ENCODE assay signal across 1 cellular context in genomic region chr19:40584007-40584406, GRCh38.
TF ChIP-seq lines count a peak whose summit lies in the region.

No MANE protein-coding gene starts in this region.

TF ChIP-seq in GM12878, 131 proteins besides CTCF, POLR2A, EP300 and RAD21 (continued from another document):
- TF ChIP-seq, protein P1, sequence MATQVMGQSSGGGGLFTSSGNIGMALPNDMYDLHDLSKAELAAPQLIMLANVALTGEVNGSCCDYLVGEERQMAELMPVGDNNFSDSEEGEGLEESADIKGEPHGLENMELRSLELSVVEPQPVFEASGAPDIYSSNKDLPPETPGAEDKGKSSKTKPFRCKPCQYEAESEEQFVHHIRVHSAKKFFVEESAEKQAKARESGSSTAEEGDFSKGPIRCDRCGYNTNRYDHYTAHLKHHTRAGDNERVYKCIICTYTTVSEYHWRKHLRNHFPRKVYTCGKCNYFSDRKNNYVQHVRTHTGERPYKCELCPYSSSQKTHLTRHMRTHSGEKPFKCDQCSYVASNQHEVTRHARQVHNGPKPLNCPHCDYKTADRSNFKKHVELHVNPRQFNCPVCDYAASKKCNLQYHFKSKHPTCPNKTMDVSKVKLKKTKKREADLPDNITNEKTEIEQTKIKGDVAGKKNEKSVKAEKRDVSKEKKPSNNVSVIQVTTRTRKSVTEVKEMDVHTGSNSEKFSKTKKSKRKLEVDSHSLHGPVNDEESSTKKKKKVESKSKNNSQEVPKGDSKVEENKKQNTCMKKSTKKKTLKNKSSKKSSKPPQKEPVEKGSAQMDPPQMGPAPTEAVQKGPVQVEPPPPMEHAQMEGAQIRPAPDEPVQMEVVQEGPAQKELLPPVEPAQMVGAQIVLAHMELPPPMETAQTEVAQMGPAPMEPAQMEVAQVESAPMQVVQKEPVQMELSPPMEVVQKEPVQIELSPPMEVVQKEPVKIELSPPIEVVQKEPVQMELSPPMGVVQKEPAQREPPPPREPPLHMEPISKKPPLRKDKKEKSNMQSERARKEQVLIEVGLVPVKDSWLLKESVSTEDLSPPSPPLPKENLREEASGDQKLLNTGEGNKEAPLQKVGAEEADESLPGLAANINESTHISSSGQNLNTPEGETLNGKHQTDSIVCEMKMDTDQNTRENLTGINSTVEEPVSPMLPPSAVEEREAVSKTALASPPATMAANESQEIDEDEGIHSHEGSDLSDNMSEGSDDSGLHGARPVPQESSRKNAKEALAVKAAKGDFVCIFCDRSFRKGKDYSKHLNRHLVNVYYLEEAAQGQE (IDR thresholded peaks at IDR 0.05; ENCODE audit: low read depth, low read length) = no peak
- no peak for TF ChIP-seq MTA2 (IDR thresholded peaks at IDR 0.05; ENCODE audit: low read depth)
- TF ChIP-seq JUND (IDR thresholded peaks at IDR 0.05; ENCODE audit: low read depth, low read length) = no peak
- TF ChIP-seq SP1 (IDR thresholded peaks at IDR 0.05; ENCODE audit: low read depth, low read length) = no peak
- no peak for TF ChIP-seq MTA3 (IDR thresholded peaks at IDR 0.05; ENCODE audit: borderline replicate concordance, low read length)
- TF ChIP-seq, protein P2, sequence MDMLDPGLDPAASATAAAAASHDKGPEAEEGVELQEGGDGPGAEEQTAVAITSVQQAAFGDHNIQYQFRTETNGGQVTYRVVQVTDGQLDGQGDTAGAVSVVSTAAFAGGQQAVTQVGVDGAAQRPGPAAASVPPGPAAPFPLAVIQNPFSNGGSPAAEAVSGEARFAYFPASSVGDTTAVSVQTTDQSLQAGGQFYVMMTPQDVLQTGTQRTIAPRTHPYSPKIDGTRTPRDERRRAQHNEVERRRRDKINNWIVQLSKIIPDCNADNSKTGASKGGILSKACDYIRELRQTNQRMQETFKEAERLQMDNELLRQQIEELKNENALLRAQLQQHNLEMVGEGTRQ (IDR thresholded peaks at IDR 0.05; ENCODE audit: borderline replicate concordance, low read depth, low read length) = no peak
- no peak for TF ChIP-seq BCL3 (IDR thresholded peaks at IDR 0.05; ENCODE audit: borderline replicate concordance, insufficient read depth, low read depth, low read length, poor library complexity, severe bottlenecking)
- TF ChIP-seq NFYA (IDR thresholded peaks at IDR 0.05; ENCODE audit: borderline replicate concordance, low read depth, low read length) = no peak
- no peak for TF ChIP-seq ESRRA (IDR thresholded peaks at IDR 0.05; ENCODE audit: low read length)
- no peak for TF ChIP-seq E2F4 (IDR thresholded peaks at IDR 0.05; ENCODE audit: low read depth, low read length)
- TF ChIP-seq CBFB (IDR thresholded peaks at IDR 0.05; ENCODE audit: low read depth) = no peak
- TF ChIP-seq ZNF217 (IDR thresholded peaks at IDR 0.05) = no peak
- no peak for TF ChIP-seq ETV6 (conservative IDR thresholded peaks at IDR 0.05 in 1 of 2, IDR thresholded peaks at IDR 0.05 in 1 of 2; ENCODE audit: borderline replicate concordance in 1 of 2, low read depth in 1 of 2)
- TF ChIP-seq ZSCAN29 (IDR thresholded peaks at IDR 0.05) = no peak
- no peak for TF ChIP-seq NR2F1 (conservative IDR thresholded peaks at IDR 0.05)
- TF ChIP-seq, protein P3, sequence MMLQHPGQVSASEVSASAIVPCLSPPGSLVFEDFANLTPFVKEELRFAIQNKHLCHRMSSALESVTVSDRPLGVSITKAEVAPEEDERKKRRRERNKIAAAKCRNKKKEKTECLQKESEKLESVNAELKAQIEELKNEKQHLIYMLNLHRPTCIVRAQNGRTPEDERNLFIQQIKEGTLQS (IDR thresholded peaks at IDR 0.05; ENCODE audit: borderline replicate concordance, extremely low read depth, low read depth, low read length) = no peak
- no peak for TF ChIP-seq YBX1 (IDR thresholded peaks at IDR 0.05)
- TF ChIP-seq ZNF384 (IDR thresholded peaks at IDR 0.05; ENCODE audit: borderline replicate concordance, low read depth, low read length) = no peak
- no peak for TF ChIP-seq BRCA1 (IDR thresholded peaks at IDR 0.05; ENCODE audit: low read depth, low read length)
TF ChIP-seq in GM12878: peak in this region for 0.
